16 cellular contexts compared by ENCODE assay signal in the genomic region with DNA sequence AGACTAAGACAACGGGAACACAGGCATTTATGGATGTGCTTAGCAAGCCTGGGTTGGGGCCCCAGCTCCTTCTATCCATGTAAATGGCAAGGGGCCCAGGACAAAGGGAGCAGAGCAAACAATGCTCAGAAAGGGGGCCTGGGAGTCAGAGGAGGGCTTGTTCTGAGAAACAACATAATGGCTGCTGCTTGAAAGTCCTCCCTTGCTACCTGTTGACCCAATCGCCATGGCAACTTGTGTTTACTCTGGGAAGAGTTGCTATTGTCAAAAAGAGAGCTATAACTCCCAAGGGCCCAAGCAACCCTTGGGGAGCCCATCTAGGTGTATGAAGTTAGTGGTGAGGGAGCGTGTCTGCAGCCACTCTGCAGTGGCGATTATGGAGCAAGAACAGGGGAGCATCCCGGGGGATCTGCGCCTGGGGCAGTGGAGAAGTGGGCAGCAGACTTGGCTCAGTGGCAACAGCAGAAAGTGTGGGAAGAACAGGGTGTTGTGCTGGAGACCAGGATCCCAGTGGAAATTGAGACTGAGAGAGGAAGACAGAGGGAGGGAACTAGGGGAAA.
"Had no signal": no experiment of that assay in that cellular context is flagged by ENCODE, and none has a peak within 500 bp of the region (broad histone marks: within the 10 kb centered on the region; RNA-seq: fewer than 3 reads in every experiment).

No MANE protein-coding gene starts in this region.

- H3K36me3 Mint-ChIP-seq: activated naive CD8-positive, alpha-beta T cell; brain; natural killer cell treated with Interleukin-12 subunit alpha and Interleukin-12 subunit beta and Interleukin-15 and Interleukin-18, amount 100 ng/mL, for 72 hours had no signal

- H3K4me1 Mint-ChIP-seq: activated CD4-positive, alpha-beta T cell treated with anti-CD3 and anti-CD28 coated beads, Interleukin-2, amount 10 ng/mL, durations not matched to agents 7 days and 5 days; T-helper 17 cell had no signal

- H3K27me3 Mint-ChIP-seq: brain had no signal

- H3K27ac ChIP-seq: ovary had no signal

- H3K9me3 ChIP-seq: ovary had no signal

- H3K9me3 Mint-ChIP-seq: activated CD4-positive, alpha-beta T cell treated with anti-CD3 and anti-CD28 coated beads, Interleukin-2, amount 10 ng/mL, durations not matched to agents 7 days and 5 days; natural killer cell treated with Interleukin-12 subunit alpha and Interleukin-12 subunit beta and Interleukin-15 and Interleukin-18, amount 100 ng/mL, for 72 hours had no signal

- H3K4me3 ChIP-seq: ovary had no signal

- H3K27ac Mint-ChIP-seq: activated CD4-positive, alpha-beta T cell treated with anti-CD3 and anti-CD28 coated beads, Interleukin-2, amount 10 ng/mL, durations not matched to agents 7 days and 5 days; activated naive CD8-positive, alpha-beta T cell; brain; natural killer cell treated with Interleukin-12 subunit alpha and Interleukin-12 subunit beta and Interleukin-15 and Interleukin-18, amount 100 ng/mL, for 72 hours; T-helper 17 cell had no signal

- H3K36me3 ChIP-seq: ovary had no signal

- H3K4me3 Mint-ChIP-seq: activated CD4-positive, alpha-beta T cell treated with anti-CD3 and anti-CD28 coated beads, Interleukin-2, amount 10 ng/mL, durations not matched to agents 7 days and 5 days; activated naive CD8-positive, alpha-beta T cell; brain; natural killer cell treated with Interleukin-12 subunit alpha and Interleukin-12 subunit beta and Interleukin-15 and Interleukin-18, amount 100 ng/mL, for 72 hours; T-helper 17 cell had no signal

- H3K27me3 ChIP-seq: ovary had no signal

- DNase-seq: activated CD4-positive, alpha-beta T cell treated with anti-CD3 and anti-CD28 coated beads, Interleukin-2, amount 10 ng/mL, durations not matched to agents 7 days and 5 days; activated CD4-positive, CD25-positive, alpha-beta regulatory T cell; activated effector memory CD4-positive, alpha-beta T cell treated with anti-CD3 and anti-CD28 coated beads, Interleukin-2, amount 50 U/mL, for 16 hours; amygdala; erythroblast; hypothalamus; mammary epithelial cell; ovary; stimulated activated CD4-positive, alpha-beta T cell treated with anti-CD3 and anti-CD28 coated beads, Interleukin-12 subunit alpha, Interleukin-12 subunit beta, amount 100 ng/mL, for 4 hours; stimulated activated naive CD4-positive, alpha-beta T cell; substantia nigra; T-helper 17 cell; trophoblast cell had no signal
